18 cellular contexts compared by ENCODE assay signal in the genomic region with DNA sequence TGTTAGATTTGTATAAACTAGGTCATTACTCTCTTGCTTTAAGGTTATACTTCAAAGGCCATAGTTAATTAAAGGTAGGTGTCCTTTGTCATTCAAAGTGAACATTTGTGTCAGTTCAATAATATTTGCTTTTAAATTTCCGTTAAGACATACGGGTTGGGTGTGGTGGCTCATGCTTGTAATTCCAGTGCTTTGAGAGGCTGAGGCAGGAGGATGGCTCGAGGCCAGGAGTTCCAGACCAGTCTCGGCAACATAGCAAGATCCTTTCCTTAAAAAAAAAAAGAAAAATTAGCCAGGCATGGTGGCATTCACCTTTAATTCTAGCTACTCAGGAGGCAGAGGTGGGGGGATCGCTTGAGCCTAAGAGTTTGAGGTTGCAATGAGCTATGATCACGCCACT.
DNase-seq lines count a peak whose midpoint lies in the region; ATAC-seq and TF ChIP-seq lines count a peak whose summit lies in the region.
"Had no signal": no experiment of that assay in that cellular context is flagged by ENCODE, and none has a peak within 500 bp of the region (broad histone marks: within the 10 kb centered on the region; RNA-seq: fewer than 3 reads in every experiment).

No MANE protein-coding gene starts in this region.

- no peak for TF ChIP-seq CTCF in brain (conservative IDR thresholded peaks at IDR 0.05)
- no peak for TF ChIP-seq CTCF in smooth muscle cell (IDR thresholded peaks at IDR 0.05; ENCODE audit: borderline replicate concordance, insufficient read depth, poor library complexity, severe bottlenecking)
- TF ChIP-seq CTCF in CD4-positive, alpha-beta T cell (IDR thresholded peaks at IDR 0.05) = no peak
- TF ChIP-seq CTCF in hepatocyte (IDR thresholded peaks at IDR 0.05; ENCODE audit: poor library complexity) = no peak

- no peak for ATAC-seq in CD4-positive, alpha-beta T cell (ENCODE audit: poor library complexity)
- ATAC-seq: stimulated activated naive B cell treated with anti-CD40 and anti-IgM and Interleukin-4, amounts not matched to agents 10 μg/mL and 1 μg/mL and 100 μg/mL, for 72 hours; T-helper 17 cell had no signal

- peaks cover 28% of the 10 kb centered on the region for H3K4me1 Mint-ChIP-seq in brain
- H3K4me1 Mint-ChIP-seq in CD4-positive, alpha-beta T cell (ENCODE audit: low read depth) = no peaks in the 10 kb centered on the region
- H3K4me1 Mint-ChIP-seq: stimulated activated naive B cell treated with anti-CD40 and anti-IgM and Interleukin-4, amounts not matched to agents 10 μg/mL and 1 μg/mL and 100 μg/mL, for 72 hours; T-helper 17 cell had no signal

- H3K79me2 ChIP-seq in smooth muscle cell (ENCODE audit: low read depth) (peaks cover 83% of the 10 kb centered on the region), hepatocyte (peaks cover 55% of the 10 kb centered on the region)

- H3K9me3 Mint-ChIP-seq in brain = peaks cover 0 to 5% (median 0%) of the 10 kb centered on the region in 5 experiments
- H3K9me3 Mint-ChIP-seq in CD4-positive, alpha-beta T cell = no peaks in the 10 kb centered on the region
- H3K9me3 Mint-ChIP-seq: activated CD4-positive, alpha-beta memory T cell treated with anti-CD3 and anti-CD28 coated beads for 36 hours; dendritic cell treated with granulocyte-macrophage colony-stimulating factor and Interleukin-4, amounts not matched to agents 40 ng/mL and 50 ng/mL, for 4 days; stimulated activated naive B cell treated with anti-CD40 and anti-IgM and Interleukin-4, amounts not matched to agents 10 μg/mL and 1 μg/mL and 100 μg/mL, for 72 hours had no signal

- H3K4me1 ChIP-seq in HUES48 (ENCODE audit: control insufficient read depth, insufficient read depth, low read length) (peaks cover 8% of the 10 kb centered on the region; the same call in 1 of the 2 replicates), smooth muscle cell (ENCODE audit: low read depth) (peaks cover 14% of the 10 kb centered on the region), hepatocyte (ENCODE audit: insufficient read depth) (no peaks in the 10 kb centered on the region)
- H3K4me1 ChIP-seq: ascending aorta had no signal

- H3K27ac ChIP-seq in HUES48 (ENCODE audit: low read depth, low read length) (peak overlapping the region; percentile 66), smooth muscle cell (ENCODE audit: low read depth) (peak overlapping the region; percentile 10), hepatocyte (no peak overlapping the region)
- H3K27ac ChIP-seq in CD4-positive, alpha-beta T cell (ENCODE audit: low read depth, low read length) = no peak overlapping the region
- H3K27ac ChIP-seq: ascending aorta, WERI-Rb-1 had no signal

- H3K9ac ChIP-seq in HUES48 (ENCODE audit: low read depth, low read length) (no peak overlapping the region), smooth muscle cell (ENCODE audit: low read depth) (no peak overlapping the region)

- H3K36me3 ChIP-seq in HUES48 (ENCODE audit: control insufficient read depth, insufficient read depth, low read length) (no peaks in the 10 kb centered on the region), smooth muscle cell (ENCODE audit: low read depth) (no peaks in the 10 kb centered on the region), hepatocyte (replicated peaks; ENCODE audit: insufficient read depth, low read depth) (no peaks in the 10 kb centered on the region)
- H3K36me3 ChIP-seq: ascending aorta, WERI-Rb-1 had no signal

- CTCF ChIA-PET in CD4-positive, alpha-beta T cell (lab: Charles Lee) = no interaction called here

- H3K9me3 ChIP-seq in HUES48 (ENCODE audit: control insufficient read depth, insufficient read depth, low read length) (no peaks in the 10 kb centered on the region), smooth muscle cell (replicated peaks; ENCODE audit: low read depth) (no peaks in the 10 kb centered on the region), hepatocyte (ENCODE audit: low read depth) (no peaks in the 10 kb centered on the region)
- no peaks in the 10 kb centered on the region for H3K9me3 ChIP-seq in CD4-positive, alpha-beta T cell (ENCODE audit: control insufficient read depth, low read length)
- H3K9me3 ChIP-seq: ascending aorta had no signal

- 73% methylated on average over 6 of the region's 6 CpGs for WGBS in smooth muscle cell (ENCODE audit: low lambda C conversion rate)
- 78% methylated on average over 6 of the region's 6 CpGs for WGBS in hepatocyte (ENCODE audit: low lambda C conversion rate, missing lambda C conversion rate)

- H3F3A ChIP-seq in smooth muscle cell (ENCODE audit: low read depth) = peaks cover 14% of the 10 kb centered on the region

- peak overlapping the region in 4 of 5 experiments; percentile 21 to 62 (median 58) for H3K27ac Mint-ChIP-seq in brain
- H3K27ac Mint-ChIP-seq in CD4-positive, alpha-beta T cell = no peak overlapping the region
- H3K27ac Mint-ChIP-seq: activated CD4-positive, alpha-beta memory T cell treated with anti-CD3 and anti-CD28 coated beads for 36 hours; dendritic cell treated with granulocyte-macrophage colony-stimulating factor and Interleukin-4, amounts not matched to agents 40 ng/mL and 50 ng/mL, for 4 days; stimulated activated naive B cell treated with anti-CD40 and anti-IgM and Interleukin-4, amounts not matched to agents 10 μg/mL and 1 μg/mL and 100 μg/mL, for 72 hours; T-helper 17 cell had no signal

- H4K20me1 ChIP-seq in smooth muscle cell (ENCODE audit: low read depth) = peaks cover 88% of the 10 kb centered on the region
- H4K20me1 ChIP-seq in hepatocyte (ENCODE audit: insufficient read depth, poor library complexity, severe bottlenecking) = peaks cover 3% of the 10 kb centered on the region

- POLR2A ChIA-PET in CD4-positive, alpha-beta T cell (lab: Charles Lee) = no interaction called here

- no peaks in the 10 kb centered on the region for H3K9me2 ChIP-seq in hepatocyte (replicated peaks; ENCODE audit: insufficient read depth)

- H3K27me3 ChIP-seq in HUES48 (ENCODE audit: control insufficient read depth, insufficient read depth, low read length) (peaks cover 4% of the 10 kb centered on the region; the same call in 1 of the 2 replicates), smooth muscle cell (ENCODE audit: low read depth) (no peaks in the 10 kb centered on the region), hepatocyte (no peaks in the 10 kb centered on the region)
- no peaks in the 10 kb centered on the region for H3K27me3 ChIP-seq in CD4-positive, alpha-beta T cell (ENCODE audit: control insufficient read depth, insufficient read depth, low read length)
- H3K27me3 ChIP-seq: ascending aorta had no signal

- H3K4me3 Mint-ChIP-seq in brain = peak overlapping the region; percentile 5 to 71 (median 34)
- H3K4me3 Mint-ChIP-seq in CD4-positive, alpha-beta T cell = no peak overlapping the region
- H3K4me3 Mint-ChIP-seq: activated CD4-positive, alpha-beta memory T cell treated with anti-CD3 and anti-CD28 coated beads for 36 hours; dendritic cell treated with granulocyte-macrophage colony-stimulating factor and Interleukin-4, amounts not matched to agents 40 ng/mL and 50 ng/mL, for 4 days; stimulated activated naive B cell treated with anti-CD40 and anti-IgM and Interleukin-4, amounts not matched to agents 10 μg/mL and 1 μg/mL and 100 μg/mL, for 72 hours; T-helper 17 cell had no signal

- peaks cover 4% of the 10 kb centered on the region for H3K36me3 Mint-ChIP-seq in brain
- no peaks in the 10 kb centered on the region for H3K36me3 Mint-ChIP-seq in CD4-positive, alpha-beta T cell (ENCODE audit: low read depth)
- H3K36me3 Mint-ChIP-seq: activated CD4-positive, alpha-beta memory T cell treated with anti-CD3 and anti-CD28 coated beads for 36 hours; stimulated activated naive B cell treated with anti-CD40 and anti-IgM and Interleukin-4, amounts not matched to agents 10 μg/mL and 1 μg/mL and 100 μg/mL, for 72 hours had no signal

- intact Hi-C loops in CD4-positive, alpha-beta T cell (cut with DNase I, micrococcal nuclease) = no loop called here

- H2AFZ ChIP-seq in smooth muscle cell (ENCODE audit: low read depth) (no peak overlapping the region), hepatocyte (no peak overlapping the region)

- no peak overlapping the region for H3K4me2 ChIP-seq in smooth muscle cell
- no peak overlapping the region for H3K4me2 ChIP-seq in hepatocyte

- DNase-seq in islet precursor cell (peak; percentile 25), smooth muscle cell (lab: John Stamatoyannopoulos, UW; ENCODE audit: unreplicated experiment) (no peak), NCI-H2107 treated with DMSO at 0.1 percent for 48 hours (lab: John Stamatoyannopoulos, UW; ENCODE audit: unreplicated experiment) (no peak), hepatocyte (ENCODE audit: low spot score) (no peak)
- DNase-seq in CD4-positive, alpha-beta T cell = no peak
- DNase-seq: activated CD4-positive, alpha-beta memory T cell treated with anti-CD3 and anti-CD28 coated beads for 36 hours; activated naive CD4-positive, alpha-beta T cell treated with Interleukin-2 at 50 U/mL for 16 hours; AML-193; EL; OCI-M1; SIG-M5; stimulated activated naive B cell treated with anti-CD40 and anti-IgM and Interleukin-4, amounts not matched to agents 10 μg/mL and 1 μg/mL and 100 μg/mL, for 72 hours; T-helper 17 cell; WERI-Rb-1 had no signal

- peaks cover 55% of the 10 kb centered on the region for H3K27me3 Mint-ChIP-seq in brain
- H3K27me3 Mint-ChIP-seq in CD4-positive, alpha-beta T cell = peaks cover 8% of the 10 kb centered on the region

- H3K4me3 ChIP-seq in HUES48 (ENCODE audit: low read depth, low read length) = no peak overlapping the region
- H3K4me3 ChIP-seq in smooth muscle cell = no peak overlapping the region
- H3K4me3 ChIP-seq in hepatocyte = no peak overlapping the region
- H3K4me3 ChIP-seq: ascending aorta had no signal

Comparison
In these comparisons a context has a peak if more than half of its experiments do, and no peak if none do; other contexts are left out.
1. H3K27ac ChIP-seq: peak in HUES48 (single experiment) and smooth muscle cell (single experiment); none in CD4-positive, alpha-beta T cell (single experiment) and hepatocyte (single experiment).